ENCODE assay signal across 1 cellular context in genomic region chr9:127780126-127780885, GRCh38.
A peak's percentile ranks its signal among the peaks of the same experiment; 100 is the strongest.
TF ChIP-seq lines count a peak whose summit lies in the region.

No MANE protein-coding gene starts in this region.

TF ChIP-seq in H1, 55 proteins besides CTCF, POLR2A, EP300 and RAD21:
- TF ChIP-seq JUN (IDR thresholded peaks at IDR 0.05; ENCODE audit: low read depth, low read length) (no peak), FOSL1 (IDR thresholded peaks at IDR 0.05; ENCODE audit: insufficient read depth, low read depth, low read length) (no peak), ZNF274 (IDR thresholded peaks at IDR 0.05; ENCODE audit: borderline replicate concordance, extremely low read depth, low read length) (no peak), HDAC2 (IDR thresholded peaks at IDR 0.05; ENCODE audit: borderline replicate concordance in 1 of 2, low read depth in 2 of 2, low read length in 2 of 2) (no peak), ASH2L (IDR thresholded peaks at IDR 0.05; ENCODE audit: low read length) (peak; percentile 29), USF2 (IDR thresholded peaks at IDR 0.05; ENCODE audit: low read length) (no peak), CHD1 (IDR thresholded peaks at IDR 0.05; ENCODE audit: low read depth, low read length) (no peak), CTBP2 (IDR thresholded peaks at IDR 0.05; ENCODE audit: borderline replicate concordance, insufficient read depth, insufficient read length, low read length) (no peak), SRF (IDR thresholded peaks at IDR 0.05; ENCODE audit: low read depth, low read length) (no peak), RNF2 (IDR thresholded peaks at IDR 0.05; ENCODE audit: borderline replicate concordance, low read depth, low read length, missing control alignments, poor library complexity, severe bottlenecking) (no peak), POLR2AphosphoS5 (IDR thresholded peaks at IDR 0.05; ENCODE audit: low read depth, low read length) (no peak), KDM1A (IDR thresholded peaks at IDR 0.05; ENCODE audit: borderline replicate concordance, low read length) (peak; percentile 37)
